In genomic region chr5:172479034-172479783, GRCh38 we compare ENCODE assay signal across 8 cellular contexts. TPM values are rescaled to one million over a fixed set of nuclear protein-coding genes. Genes with fewer than 3 reads are reported as not detected.
DNase-seq lines count a peak whose midpoint lies in the region; ATAC-seq, FAIRE-seq and TF ChIP-seq lines count a peak whose summit lies in the region.

No MANE protein-coding gene starts in this region.

- H4K20me1 ChIP-seq in smooth muscle cell (ENCODE audit: low read depth): no peaks in the 10 kb centered on the region

- no peaks in the 10 kb centered on the region for H3K79me2 ChIP-seq in smooth muscle cell (ENCODE audit: low read depth)

- H3K4me3 ChIP-seq in breast epithelium: no peak overlapping the region
- peak overlapping the region; percentile 24; the same call in 1 of the 2 replicates for H3K4me3 ChIP-seq in iPS-20b (ENCODE audit: low read length)
- no peak overlapping the region for H3K4me3 ChIP-seq in smooth muscle cell

- no peaks in the 10 kb centered on the region for H3K36me3 ChIP-seq in breast epithelium
- H3K36me3 ChIP-seq in iPS-20b (ENCODE audit: insufficient read depth, low read depth, low read length): no peaks in the 10 kb centered on the region
- no peaks in the 10 kb centered on the region for H3K36me3 ChIP-seq in smooth muscle cell (ENCODE audit: low read depth)

- TF ChIP-seq CTCF in breast epithelium (IDR thresholded peaks at IDR 0.05) (peak; percentile 81 to 98 (median 91)), smooth muscle cell (IDR thresholded peaks at IDR 0.05; ENCODE audit: borderline replicate concordance, insufficient read depth, poor library complexity, severe bottlenecking) (peak; percentile 87)

- H2AFZ ChIP-seq in smooth muscle cell (ENCODE audit: low read depth): peak overlapping the region; percentile 52

- H3K9ac ChIP-seq in iPS-20b (ENCODE audit: low read depth, low read length): no peak overlapping the region
- H3K9ac ChIP-seq in smooth muscle cell (ENCODE audit: low read depth): no peak overlapping the region

- no peaks in the 10 kb centered on the region for H3K27me3 ChIP-seq in breast epithelium
- no peaks in the 10 kb centered on the region for H3K27me3 ChIP-seq in iPS-20b (ENCODE audit: insufficient read depth, low read length)
- H3K27me3 ChIP-seq in smooth muscle cell (ENCODE audit: low read depth): no peaks in the 10 kb centered on the region

- intact Hi-C loops in breast epithelium (cut with DNase I; ENCODE audit: low total_unique reads): loop anchor here (2.0 kb wide), 1 partner anchor 218 kb away; no protein-coding TSS in a partner anchor

- H3K4me1 ChIP-seq in breast epithelium (no peaks in the 10 kb centered on the region), iPS-20b (ENCODE audit: insufficient read depth, low read length) (no peaks in the 10 kb centered on the region), smooth muscle cell (ENCODE audit: low read depth) (no peaks in the 10 kb centered on the region)

- TF ChIP-seq POLR2A in breast epithelium (IDR thresholded peaks at IDR 0.05): no peak
- TF ChIP-seq POLR2A in GM18505 (IDR thresholded peaks at IDR 0.05; ENCODE audit: borderline replicate concordance, extremely low read depth, insufficient read depth, insufficient read length): no peak

- ATAC-seq in HG02642 (IDR thresholded peaks at IDR 0.05; ENCODE audit: poor library complexity, unreplicated experiment) (peak; percentile 70), GM18505 (IDR thresholded peaks at IDR 0.05; ENCODE audit: unreplicated experiment) (no peak)

- H3K4me2 ChIP-seq in smooth muscle cell: peak overlapping the region; percentile 62

- FAIRE-seq in TTC549 (lab: Jason Lieb, UNC): peak; percentile 76

- H3K9me3 ChIP-seq in breast epithelium: no peaks in the 10 kb centered on the region
- H3K9me3 ChIP-seq in iPS-20b (ENCODE audit: insufficient read depth, low read depth, low read length): no peaks in the 10 kb centered on the region
- no peaks in the 10 kb centered on the region for H3K9me3 ChIP-seq in smooth muscle cell (replicated peaks; ENCODE audit: low read depth)

- WGBS in smooth muscle cell (ENCODE audit: low lambda C conversion rate): 38% methylated on average over 21 of the region's 21 CpGs

- DNase-seq in EL (peak; percentile 90), NCI-H2081 (lab: John Stamatoyannopoulos, UW) (peak; percentile 83 to 84), breast epithelium (ENCODE audit: low spot score in 2 of 2) (peak; percentile 62 to 83), smooth muscle cell (lab: John Stamatoyannopoulos, UW; ENCODE audit: unreplicated experiment) (peak; percentile 23)

- H3K27ac ChIP-seq in breast epithelium: peak overlapping the region in 1 of 2 donors; percentile 53
- no peak overlapping the region for H3K27ac ChIP-seq in iPS-20b (ENCODE audit: low read length)
- no peak overlapping the region for H3K27ac ChIP-seq in smooth muscle cell (ENCODE audit: low read depth)

- H3F3A ChIP-seq in smooth muscle cell (ENCODE audit: low read depth): peaks cover 6% of the 10 kb centered on the region

RNA-seq across cellular contexts. Expression of gene SH3PXD2B, which starts 24.9 kb away (rescaled TPM):
- 100 to 1,000 TPM in 1 of 3 donors, 10 to 100 TPM in 2; 35.3 to 118 (median 43.9) TPM for total RNA-seq in breast epithelium
- 36.5 and 36.7 TPM in 2 replicates for total RNA-seq in smooth muscle cell
- polyA plus RNA-seq in smooth muscle cell: 39.4 and 43.7 TPM in 2 replicates

Comparison
In these comparisons a context has a peak if more than half of its experiments do, and no peak if none do; other contexts are left out.
1. DNase-seq: peak in every context shown above with its lines; median percentile 90 in EL; 84 in NCI-H2081; 72 in breast epithelium; 23 in smooth muscle cell.